ENCODE assay signal across 1 cellular context in genomic region chr3:24496529-24497482, GRCh38.
TF ChIP-seq lines count a peak whose summit lies in the region.

No MANE protein-coding gene starts in this region.

TF ChIP-seq in HepG2, 621 proteins besides CTCF, POLR2A, EP300 and RAD21 (continued from another document and continues in another):
- TF ChIP-seq ZNF251 (CRISPR knock-in tag; IDR thresholded peaks at IDR 0.05), result no peak
- TF ChIP-seq NFKBIZ (CRISPR knock-in tag; IDR thresholded peaks at IDR 0.05), result no peak
- TF ChIP-seq ZNF451 (CRISPR knock-in tag; IDR thresholded peaks at IDR 0.05), result no peak
- TF ChIP-seq SP5 (CRISPR knock-in tag; IDR thresholded peaks at IDR 0.05; ENCODE audit: borderline replicate concordance, low read depth), result no peak
- TF ChIP-seq KDM6A (CRISPR knock-in tag; IDR thresholded peaks at IDR 0.05; ENCODE audit: low read depth), result no peak
- peak; percentile 93; the same call in 1 of the 2 replicates for TF ChIP-seq ZSCAN29 (CRISPR knock-in tag; conservative IDR thresholded peaks at IDR 0.05)
- TF ChIP-seq TP53 (CRISPR knock-in tag; conservative IDR thresholded peaks at IDR 0.05), result no peak
- TF ChIP-seq ZSCAN21 (CRISPR knock-in tag; IDR thresholded peaks at IDR 0.05; ENCODE audit: borderline replicate concordance), result no peak
- TF ChIP-seq AFF4 (CRISPR knock-in tag; IDR thresholded peaks at IDR 0.05), result no peak
- TF ChIP-seq DZIP1 (CRISPR knock-in tag; IDR thresholded peaks at IDR 0.05), result no peak
- no peak for TF ChIP-seq PHF20 (CRISPR knock-in tag; IDR thresholded peaks at IDR 0.05)
- no peak for TF ChIP-seq ZNF570 (CRISPR knock-in tag; IDR thresholded peaks at IDR 0.05; ENCODE audit: borderline replicate concordance)
- TF ChIP-seq ZNF552 (CRISPR knock-in tag; IDR thresholded peaks at IDR 0.05; ENCODE audit: borderline replicate concordance), result no peak
- TF ChIP-seq ZNF234 (CRISPR knock-in tag; conservative IDR thresholded peaks at IDR 0.05), result no peak
- no peak for TF ChIP-seq CC2D1A (CRISPR knock-in tag; IDR thresholded peaks at IDR 0.05)
- TF ChIP-seq ZNF10 (CRISPR knock-in tag; IDR thresholded peaks at IDR 0.05; ENCODE audit: borderline replicate concordance, low read depth), result no peak
- TF ChIP-seq ZNF879 (CRISPR knock-in tag; IDR thresholded peaks at IDR 0.05), result no peak
- TF ChIP-seq RCOR2 (CRISPR knock-in tag; IDR thresholded peaks at IDR 0.05), result no peak
- TF ChIP-seq ZNF3 (CRISPR knock-in tag; IDR thresholded peaks at IDR 0.05), result no peak
- no peak for TF ChIP-seq NR2F6 (IDR thresholded peaks at IDR 0.05)
- peak; percentile 40; the same call in 1 of the 2 replicates for TF ChIP-seq NR2F6 (CRISPR knock-in tag; IDR thresholded peaks at IDR 0.05)
- TF ChIP-seq HNRNPL (IDR thresholded peaks at IDR 0.05; ENCODE audit: low read depth, low read length), result no peak
- TF ChIP-seq PRDM10 (CRISPR knock-in tag; IDR thresholded peaks at IDR 0.05; ENCODE audit: low read depth), result no peak
- TF ChIP-seq MATR3 (CRISPR knock-in tag; IDR thresholded peaks at IDR 0.05), result no peak
- peak; percentile 43; the same call in 1 of the 2 replicates for TF ChIP-seq PATZ1 (CRISPR knock-in tag; IDR thresholded peaks at IDR 0.05)
- TF ChIP-seq GABPA (IDR thresholded peaks at IDR 0.05; ENCODE audit: low read depth, low read length), result no peak
- no peak for TF ChIP-seq GABPA (CRISPR knock-in tag; IDR thresholded peaks at IDR 0.05; ENCODE audit: low read depth)
- TF ChIP-seq ZBED4 (CRISPR knock-in tag; IDR thresholded peaks at IDR 0.05; ENCODE audit: borderline replicate concordance), result 0 out of 2 replicates have a peak, but pooled peaks have one; percentile 27
- TF ChIP-seq ZFAT (CRISPR knock-in tag; conservative IDR thresholded peaks at IDR 0.05), result no peak
- no peak for TF ChIP-seq ZFP90 (CRISPR knock-in tag; IDR thresholded peaks at IDR 0.05; ENCODE audit: borderline replicate concordance)
- no peak for TF ChIP-seq ZNF484 (CRISPR knock-in tag; IDR thresholded peaks at IDR 0.05; ENCODE audit: borderline replicate concordance, low read depth)
- TF ChIP-seq ZNF788 (CRISPR knock-in tag; IDR thresholded peaks at IDR 0.05; ENCODE audit: borderline replicate concordance), result peak; percentile 65; the same call in 1 of the 2 replicates
- no peak for TF ChIP-seq BCL3 (CRISPR knock-in tag; IDR thresholded peaks at IDR 0.05)
- TF ChIP-seq CENPBD1 (CRISPR knock-in tag; IDR thresholded peaks at IDR 0.05; ENCODE audit: borderline replicate concordance, low read depth), result no peak
- no peak for TF ChIP-seq FOXO4 (CRISPR knock-in tag; conservative IDR thresholded peaks at IDR 0.05)
- TF ChIP-seq NR2F2 (IDR thresholded peaks at IDR 0.05; ENCODE audit: borderline replicate concordance, low read depth), result no peak
- TF ChIP-seq HDAC6 (IDR thresholded peaks at IDR 0.05; ENCODE audit: low read depth, low read length), result no peak
- TF ChIP-seq PRDM4 (CRISPR knock-in tag; IDR thresholded peaks at IDR 0.05; ENCODE audit: borderline replicate concordance), result no peak
- TF ChIP-seq ZNF563 (CRISPR knock-in tag; IDR thresholded peaks at IDR 0.05), result no peak
